Comparison of ENCODE assay signal across 1 cellular context in genomic region chrX:47148946-47149345, GRCh38.
TF ChIP-seq lines count a peak whose summit lies in the region.

No MANE protein-coding gene starts in this region.

TF ChIP-seq in endothelial cell of umbilical vein, 7 proteins besides CTCF, POLR2A, EP300 and RAD21:
- no peak for TF ChIP-seq MYC (IDR thresholded peaks at IDR 0.05; ENCODE audit: low read depth, low read length)
- no peak for TF ChIP-seq JUN (IDR thresholded peaks at IDR 0.05; ENCODE audit: borderline replicate concordance, insufficient read depth, insufficient read length, low read depth)
- TF ChIP-seq POLR2AphosphoS5 (IDR thresholded peaks at IDR 0.05; ENCODE audit: insufficient read depth, low read depth, low read length): no peak
- TF ChIP-seq EZH2 (IDR thresholded peaks at IDR 0.05; ENCODE audit: borderline replicate concordance, low read depth, low read length, severe bottlenecking): no peak
- no peak for TF ChIP-seq FOS (IDR thresholded peaks at IDR 0.05; ENCODE audit: borderline replicate concordance, insufficient read depth, low read length)
- TF ChIP-seq GATA2 (IDR thresholded peaks at IDR 0.05; ENCODE audit: insufficient read depth, insufficient read length, low read depth, low read length): no peak
- TF ChIP-seq MAX (IDR thresholded peaks at IDR 0.05; ENCODE audit: insufficient read depth, insufficient read length): no peak
